ENCODE assay signal across 10 cellular contexts in the genomic region with DNA sequence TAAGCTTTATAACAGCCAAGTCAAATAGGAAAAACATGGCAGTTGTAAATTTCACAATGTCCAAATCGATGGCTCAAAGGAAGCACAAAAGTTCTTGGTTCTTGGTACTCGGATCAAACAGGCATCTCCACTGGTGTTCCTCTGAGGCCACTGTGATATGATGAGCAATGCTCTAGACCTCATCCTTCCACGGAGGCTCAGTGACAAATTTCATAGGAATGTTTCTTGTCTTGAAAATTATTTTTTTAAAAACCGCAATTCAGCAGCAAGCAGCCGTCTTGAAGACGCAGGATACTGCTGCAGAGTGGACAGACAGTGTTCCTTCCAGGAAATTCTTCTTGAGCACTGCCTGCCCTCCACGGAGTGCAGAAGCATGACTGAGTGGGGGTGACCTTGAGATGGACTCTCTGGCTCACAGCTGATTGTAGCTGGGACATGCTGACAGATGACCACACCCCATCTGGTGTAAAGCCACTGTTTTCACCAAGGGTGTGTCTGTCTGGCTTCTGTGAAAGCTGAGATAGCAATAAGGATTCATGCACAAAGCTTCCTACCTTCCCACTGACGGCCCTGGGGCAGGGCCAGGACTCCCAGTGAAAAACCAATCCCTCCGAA.
DNase-seq lines count a peak whose midpoint lies in the region; ATAC-seq and TF ChIP-seq lines count a peak whose summit lies in the region.
"Had no signal": no experiment of that assay in that cellular context is flagged by ENCODE, and none has a peak within 500 bp of the region (broad histone marks: within the 10 kb centered on the region; RNA-seq: fewer than 3 reads in every experiment).

No MANE protein-coding gene starts in this region.

- DNase-seq in AG09309 (ENCODE audit: low read depth) (peak; percentile 91), M059J (ENCODE audit: low read depth) (peak; percentile 88), chondrocyte (ENCODE audit: low spot score) (no peak), mucosa of gallbladder (ENCODE audit: low spot score) (peak; percentile 24), HEK293T (ENCODE audit: extremely low spot score) (no peak), epidermal melanocyte (ENCODE audit: insufficient read length, low spot score) (no peak)
- DNase-seq: DMS79, NCI-H526 treated with DMSO at 0.1 percent for 48 hours had no signal

- no peaks in the 10 kb centered on the region for H3K36me3 Mint-ChIP-seq in chondrocyte (ENCODE audit: low read depth)

- no peaks in the 10 kb centered on the region for H3K9me3 Mint-ChIP-seq in chondrocyte (ENCODE audit: low read depth)

- POLR2A ChIA-PET in HEK293T (lab: Yijun Ruan, JAX): no interaction called here

- H3K4me3 Mint-ChIP-seq in chondrocyte (ENCODE audit: unreplicated experiment): peak overlapping the region; percentile 7

- H3K4me1 Mint-ChIP-seq in chondrocyte (ENCODE audit: low read depth): peaks cover 40% of the 10 kb centered on the region

- no peaks in the 10 kb centered on the region for H3K27me3 Mint-ChIP-seq in chondrocyte (ENCODE audit: low read depth)

- CTCF ChIA-PET in HEK293T (lab: Yijun Ruan, JAX): no interaction called here

- peak overlapping the region; percentile 84 for H3K27ac Mint-ChIP-seq in chondrocyte (ENCODE audit: unreplicated experiment)

- no peak overlapping the region for H3K4me3 ChIP-seq in AG09309 (ENCODE audit: control insufficient read depth, low read depth, low read length)

- ATAC-seq in GM21825 (IDR thresholded peaks at IDR 0.05; ENCODE audit: unreplicated experiment) (no peak), GM21381 (IDR thresholded peaks at IDR 0.05; ENCODE audit: unreplicated experiment) (no peak)

- TF ChIP-seq CTCF in AG09309 (IDR thresholded peaks at IDR 0.05; ENCODE audit: control insufficient read depth, insufficient read depth, low read depth, low read length, missing control alignments) (no peak), chondrocyte (IDR thresholded peaks at IDR 0.05) (no peak)

TF ChIP-seq in HEK293T, 16 proteins besides CTCF, POLR2A, EP300 and RAD21:
- TF ChIP-seq FOXK2 (IDR thresholded peaks at IDR 0.05): no peak
- no peak for TF ChIP-seq HDGF (IDR thresholded peaks at IDR 0.05; ENCODE audit: borderline replicate concordance)
- no peak for TF ChIP-seq NFRKB (IDR thresholded peaks at IDR 0.05)
- TF ChIP-seq SP1 (IDR thresholded peaks at IDR 0.05): no peak
- TF ChIP-seq, protein P1, sequence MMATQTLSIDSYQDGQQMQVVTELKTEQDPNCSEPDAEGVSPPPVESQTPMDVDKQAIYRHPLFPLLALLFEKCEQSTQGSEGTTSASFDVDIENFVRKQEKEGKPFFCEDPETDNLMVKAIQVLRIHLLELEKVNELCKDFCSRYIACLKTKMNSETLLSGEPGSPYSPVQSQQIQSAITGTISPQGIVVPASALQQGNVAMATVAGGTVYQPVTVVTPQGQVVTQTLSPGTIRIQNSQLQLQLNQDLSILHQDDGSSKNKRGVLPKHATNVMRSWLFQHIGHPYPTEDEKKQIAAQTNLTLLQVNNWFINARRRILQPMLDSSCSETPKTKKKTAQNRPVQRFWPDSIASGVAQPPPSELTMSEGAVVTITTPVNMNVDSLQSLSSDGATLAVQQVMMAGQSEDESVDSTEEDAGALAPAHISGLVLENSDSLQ (IDR thresholded peaks at IDR 0.05): no peak
- no peak for TF ChIP-seq FOXA1 (IDR thresholded peaks at IDR 0.05)
- TF ChIP-seq BHLHE40 (IDR thresholded peaks at IDR 0.05; ENCODE audit: borderline replicate concordance): no peak
- no peak for TF ChIP-seq L3MBTL2 (conservative IDR thresholded peaks at IDR 0.05)
- no peak for TF ChIP-seq CTBP1 (IDR thresholded peaks at IDR 0.05; ENCODE audit: borderline replicate concordance)
- no peak for TF ChIP-seq ARNT (IDR thresholded peaks at IDR 0.05)
- TF ChIP-seq LEF1 (IDR thresholded peaks at IDR 0.05; ENCODE audit: borderline replicate concordance): no peak
- TF ChIP-seq ZNF384 (IDR thresholded peaks at IDR 0.05): no peak
- TF ChIP-seq SUZ12 (IDR thresholded peaks at IDR 0.05): no peak
- no peak for TF ChIP-seq FOXM1 (IDR thresholded peaks at IDR 0.05; ENCODE audit: borderline replicate concordance)

Comparison
In these comparisons a context has a peak if more than half of its experiments do, and no peak if none do; other contexts are left out.
1. DNase-seq: peak in AG09309 (single experiment), M059J (single experiment) and mucosa of gallbladder (single experiment); none in chondrocyte (single experiment), HEK293T (single experiment) and epidermal melanocyte (single experiment).